18 cellular contexts compared by ENCODE assay signal in the genomic region with DNA sequence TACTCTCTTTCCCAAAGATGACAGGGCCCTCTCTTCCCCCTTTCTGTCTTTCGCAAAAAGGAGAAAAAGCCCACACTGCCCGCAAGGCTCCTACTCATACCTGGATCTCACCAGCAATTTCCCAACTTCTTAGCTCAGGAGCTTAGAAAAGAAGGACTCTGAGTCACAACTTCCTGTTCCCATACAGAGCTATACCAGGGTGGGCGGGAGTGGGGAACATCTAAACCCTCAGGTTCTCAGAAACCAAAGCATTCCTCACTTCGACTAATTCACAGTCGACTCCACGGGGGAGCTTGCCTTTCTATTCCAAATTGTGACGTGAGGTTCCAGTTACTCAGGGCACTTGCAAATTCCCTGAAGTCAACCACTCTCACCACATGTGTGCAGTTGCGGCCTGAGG.
DNase-seq lines count a peak whose midpoint lies in the region; ATAC-seq and TF ChIP-seq lines count a peak whose summit lies in the region.
"Had no signal": no experiment of that assay in that cellular context is flagged by ENCODE, and none has a peak within 500 bp of the region (broad histone marks: within the 10 kb centered on the region; RNA-seq: fewer than 3 reads in every experiment).

No MANE protein-coding gene starts in this region.

- no peaks in the 10 kb centered on the region for H3K9me3 ChIP-seq in PC-9 (ENCODE audit: insufficient read depth, low read depth)
- H3K9me3 ChIP-seq in neural progenitor cell (ENCODE audit: low read depth), result no peaks in the 10 kb centered on the region
- H3K9me3 ChIP-seq in MG63, result no peaks in the 10 kb centered on the region
- no peaks in the 10 kb centered on the region for H3K9me3 ChIP-seq in left lung
- H3K9me3 ChIP-seq: pancreas, upper lobe of right lung had no signal

- DNase-seq in ELF-1 (ENCODE audit: low read depth, low spot score) (peak; percentile 62), PC-9 (no peak), choroid plexus epithelial cell (ENCODE audit: low read depth) (peak; percentile 98), neural progenitor cell (ENCODE audit: low spot score) (peak; percentile 19), MG63 (no peak), midbrain (lab: John Stamatoyannopoulos, UW) (no peak), left lung (no peak)
- DNase-seq: activated CD4-positive, alpha-beta T cell treated with anti-CD3 and anti-CD28 coated beads, Interleukin-2, amount 50 U/mL, for 4 hours; activated T-cell treated with anti-CD3 and anti-CD28 coated beads, Interleukin-2, amount 50 U/mL, for 72 hours; amniotic stem cell; NCI-H1105 treated with DMSO at 0.1 percent for 48 hours; NCI-H345; pancreas; spleen; stimulated activated naive CD8-positive, alpha-beta T cell treated with anti-CD3 and anti-CD28 coated beads, Interleukin-15, Interleukin-2, amounts not matched to agents 100 U/mL and 50 U/mL, for 24 hours; T-helper 9 cell; upper lobe of right lung had no signal

- H3K4me3 ChIP-seq in PC-9 (no peak overlapping the region), choroid plexus epithelial cell (ENCODE audit: low read depth, low read length) (no peak overlapping the region), neural progenitor cell (no peak overlapping the region), MG63 (no peak overlapping the region), left lung (no peak overlapping the region)
- H3K4me3 ChIP-seq: pancreas, spleen, upper lobe of right lung had no signal

- no peaks in the 10 kb centered on the region for H3K9me3 Mint-ChIP-seq in neural progenitor cell

- H3K4me1 ChIP-seq in PC-9 (replicated peaks; ENCODE audit: insufficient read depth), result no peaks in the 10 kb centered on the region
- no peaks in the 10 kb centered on the region for H3K4me1 ChIP-seq in neural progenitor cell
- H3K4me1 ChIP-seq in left lung, result no peaks in the 10 kb centered on the region
- H3K4me1 ChIP-seq: spleen, upper lobe of right lung had no signal

- no peak for TF ChIP-seq CTCF in PC-9 (conservative IDR thresholded peaks at IDR 0.05)
- no peak for TF ChIP-seq CTCF in choroid plexus epithelial cell (conservative IDR thresholded peaks at IDR 0.05; ENCODE audit: low read depth, low read length)
- no peak for TF ChIP-seq CTCF in neural progenitor cell (IDR thresholded peaks at IDR 0.05)
- no peak for TF ChIP-seq CTCF in left lung (IDR thresholded peaks at IDR 0.05)

- no peak overlapping the region for H3K4me3 Mint-ChIP-seq in neural progenitor cell

- H2AFZ ChIP-seq in PC-9 (0 out of 2 replicates have a peak overlapping the region, but pooled peaks have one; percentile 23), neural progenitor cell (replicated peaks) (no peak overlapping the region)

- no peaks in the 10 kb centered on the region for H3K27me3 Mint-ChIP-seq in neural progenitor cell (ENCODE audit: insufficient read depth, low read depth)

- H3K4me2 ChIP-seq in PC-9 (no peak overlapping the region), neural progenitor cell (no peak overlapping the region)

- H3K36me3 Mint-ChIP-seq in neural progenitor cell, result no peaks in the 10 kb centered on the region

- POLR2A ChIA-PET in PC-9 (lab: Charles Lee; ENCODE audit: unreplicated experiment), result no interaction called here

- H3K9ac ChIP-seq in neural progenitor cell, result no peak overlapping the region

- no peaks in the 10 kb centered on the region for H3K4me1 Mint-ChIP-seq in neural progenitor cell

- H3K27ac ChIP-seq in PC-9 (no peak overlapping the region), neural progenitor cell (no peak overlapping the region), left lung (no peak overlapping the region)
- H3K27ac ChIP-seq: pancreas, spleen, upper lobe of right lung had no signal

- H3K36me3 ChIP-seq in PC-9 (ENCODE audit: low read depth) (no peaks in the 10 kb centered on the region), neural progenitor cell (no peaks in the 10 kb centered on the region), MG63 (no peaks in the 10 kb centered on the region), left lung (no peaks in the 10 kb centered on the region)
- H3K36me3 ChIP-seq: pancreas, spleen, upper lobe of right lung had no signal

- H3K79me2 ChIP-seq in PC-9 (ENCODE audit: low read depth) (no peaks in the 10 kb centered on the region), neural progenitor cell (ENCODE audit: low read depth) (no peaks in the 10 kb centered on the region)

- H3K9me2 ChIP-seq in PC-9 (ENCODE audit: insufficient read depth), result no peaks in the 10 kb centered on the region

- no TSS peak for BruUV-seq in PC-9 (replicated peaks; lab: Mats Ljungman, UMichigan)

- no peaks in the 10 kb centered on the region for H3F3A ChIP-seq in PC-9 (ENCODE audit: insufficient read depth, low read depth)
- H3F3A ChIP-seq in neural progenitor cell (ENCODE audit: low read depth), result no peaks in the 10 kb centered on the region

- H3K27ac Mint-ChIP-seq in neural progenitor cell, result no peak overlapping the region
- H3K27ac Mint-ChIP-seq: activated T-cell treated with anti-CD3 and anti-CD28 coated beads, Interleukin-2, amount 50 U/mL, for 72 hours had no signal

- CTCF ChIA-PET in PC-9 (lab: Charles Lee), result interaction anchor here (0.5 kb wide), 1 partner anchor 48 kb away, joined by 4 read pairs; no protein-coding TSS in a partner anchor

- ATAC-seq in left lung (no peak), HG02642 (IDR thresholded peaks at IDR 0.05; ENCODE audit: poor library complexity, unreplicated experiment) (no peak)
- ATAC-seq: pancreas; stimulated activated naive CD8-positive, alpha-beta T cell treated with anti-CD3 and anti-CD28 coated beads, Interleukin-15, Interleukin-2, amounts not matched to agents 100 U/mL and 50 U/mL, for 24 hours had no signal

- intact Hi-C loops in PC-9 (cut with micrococcal nuclease; ENCODE audit: unreplicated experiment) (no loop called here), left lung (cut with DNase I) (no loop called here)

- H3K27me3 ChIP-seq in PC-9 (ENCODE audit: insufficient read depth, low read depth) (no peaks in the 10 kb centered on the region), neural progenitor cell (no peaks in the 10 kb centered on the region), MG63 (no peaks in the 10 kb centered on the region), left lung (no peaks in the 10 kb centered on the region)
- H3K27me3 ChIP-seq: pancreas, spleen, upper lobe of right lung had no signal

- H4K20me1 ChIP-seq in PC-9 (ENCODE audit: insufficient read depth) (no peaks in the 10 kb centered on the region), neural progenitor cell (ENCODE audit: low read depth) (no peaks in the 10 kb centered on the region)

Comparison
In these comparisons a context has a peak if more than half of its experiments do, and no peak if none do; other contexts are left out.
1. DNase-seq: peak in ELF-1 (single experiment), choroid plexus epithelial cell (single experiment) and neural progenitor cell (single experiment); none in PC-9 (0 of 2), MG63 (single experiment), midbrain (single experiment) and left lung (0 of 2).